1 cellular context compared by ENCODE assay signal in genomic region chr10:101744267-101744666, GRCh38.
TF ChIP-seq lines count a peak whose summit lies in the region.

No MANE protein-coding gene starts in this region.

TF ChIP-seq in IMR-90, 13 proteins besides CTCF, POLR2A, EP300 and RAD21:
- TF ChIP-seq RCOR1 (IDR thresholded peaks at IDR 0.05; ENCODE audit: insufficient replicate concordance, low read length): no peak
- no peak for TF ChIP-seq MXI1 (IDR thresholded peaks at IDR 0.05; ENCODE audit: borderline replicate concordance, low read depth, low read length)
- TF ChIP-seq FOS (IDR thresholded peaks at IDR 0.05; ENCODE audit: low read depth, low read length): no peak
- no peak for TF ChIP-seq MAZ (IDR thresholded peaks at IDR 0.05; ENCODE audit: borderline replicate concordance, low read depth, low read length)
- TF ChIP-seq USF2 (IDR thresholded peaks at IDR 0.05; ENCODE audit: low read depth, low read length): no peak
- no peak for TF ChIP-seq BHLHE40 (IDR thresholded peaks at IDR 0.05; ENCODE audit: low read depth, low read length)
- no peak for TF ChIP-seq SMC3 (IDR thresholded peaks at IDR 0.05; ENCODE audit: low read depth, low read length)
- TF ChIP-seq CHD1 (IDR thresholded peaks at IDR 0.05; ENCODE audit: low read depth, low read length): no peak
- TF ChIP-seq MAFK (IDR thresholded peaks at IDR 0.05; ENCODE audit: low read depth, low read length): no peak
- no peak for TF ChIP-seq RFX5 (IDR thresholded peaks at IDR 0.05; ENCODE audit: low read depth, low read length)
- no peak for TF ChIP-seq ELK1 (IDR thresholded peaks at IDR 0.05; ENCODE audit: borderline replicate concordance, low read depth, low read length)
